17 cellular contexts compared by ENCODE assay signal in the genomic region with DNA sequence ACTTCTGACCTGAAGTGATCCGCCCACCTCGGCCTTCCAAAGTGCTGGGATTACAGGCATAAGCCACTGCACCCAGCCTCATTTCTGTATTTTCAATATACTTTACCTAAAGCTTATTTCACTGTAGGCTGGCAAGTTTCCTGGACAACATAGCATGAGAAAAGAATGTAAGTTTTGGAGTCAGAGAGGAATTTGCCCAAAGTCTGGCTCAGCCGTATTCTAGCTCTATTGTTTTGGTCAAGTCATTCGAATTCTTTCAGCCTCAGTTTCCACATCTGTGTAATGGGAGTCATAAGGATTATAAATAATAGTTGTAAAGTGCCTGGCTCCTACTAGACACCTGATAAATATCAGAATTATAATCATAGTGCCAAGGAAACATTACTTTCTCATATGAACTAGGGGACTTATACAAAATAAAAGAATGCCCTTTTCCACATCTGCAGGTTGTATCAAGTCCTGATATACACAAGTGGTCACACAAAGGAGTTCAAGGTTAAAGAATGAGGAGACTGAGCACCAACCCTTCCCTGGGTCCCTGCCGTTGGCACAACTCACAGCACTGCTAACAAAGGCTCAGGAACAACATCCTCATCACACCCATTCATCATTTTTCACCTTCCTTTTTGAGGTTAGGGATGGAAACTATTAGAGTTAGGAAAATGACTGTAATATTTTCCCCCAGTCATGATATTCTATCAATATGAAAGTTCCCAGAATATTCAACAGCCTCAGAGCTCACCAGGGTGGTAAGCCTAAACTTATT. TPM values are rescaled to one million over a fixed set of nuclear protein-coding genes. Genes with fewer than 3 reads are reported as not detected.
DNase-seq lines count a peak whose midpoint lies in the region; ATAC-seq, FAIRE-seq and TF ChIP-seq lines count a peak whose summit lies in the region.
"Had no signal": no experiment of that assay in that cellular context is flagged by ENCODE, and none has a peak within 500 bp of the region (broad histone marks: within the 10 kb centered on the region; RNA-seq: fewer than 3 reads in every experiment).

No MANE protein-coding gene starts in this region.

- no peak for ATAC-seq in pancreas
- ATAC-seq: stimulated activated memory B cell treated with anti-CD40 and anti-IgM and Interleukin-4, amounts not matched to agents 10 μg/mL and 1 μg/mL and 100 μg/mL, for 72 hours had no signal

- H3K36me3 ChIP-seq in MG63 (no peaks in the 10 kb centered on the region), spleen (no peaks in the 10 kb centered on the region), pancreas (no peaks in the 10 kb centered on the region)
- H3K36me3 ChIP-seq: left ventricle myocardium inferior had no signal

- DNase-seq in MG63, result peak; percentile 34
- peak; percentile 8 for DNase-seq in amniotic stem cell (lab: John Stamatoyannopoulos, UW)
- peak; percentile 44 for DNase-seq in fibroblast of pulmonary artery (ENCODE audit: low read depth)
- DNase-seq in spleen, result no peak
- DNase-seq in stimulated activated naive CD4-positive, alpha-beta T cell (lab: John Stamatoyannopoulos, UW), result no peak
- no peak for DNase-seq in COLO668 (lab: John Stamatoyannopoulos, UW; ENCODE audit: unreplicated experiment)
- no peak for DNase-seq in pancreas
- DNase-seq: activated CD4-positive, CD25-positive, alpha-beta regulatory T cell treated with anti-CD3 and anti-CD28 coated beads, Interleukin-2, amount 50 U/mL, for 72 hours; amygdala; DND-41; dorsolateral prefrontal cortex; left ventricle myocardium inferior; NCI-H1048; NK-92 treated with Interleukin-12 subunit alpha and Interleukin-12 subunit beta, amount 100 ng/mL, for 24 hours; Right ventricle myocardium superior had no signal

- WGBS in spleen, 5 donors, result 60 to 77% (median 65%) methylated on average over 5 of the region's 5 CpGs
- WGBS in pancreas, 2 donors, result 66 to 78% methylated on average over 5 of the region's 5 CpGs

- H3K4me1 ChIP-seq in spleen (peaks cover 0 to 11% (median 0%) of the 10 kb centered on the region in 6 donors), pancreas (no peaks in the 10 kb centered on the region)
- H3K4me1 ChIP-seq: left ventricle myocardium inferior had no signal

- H3K4me3 ChIP-seq in MG63, result no peak overlapping the region
- no peak overlapping the region for H3K4me3 ChIP-seq in fibroblast of pulmonary artery (replicated peaks; ENCODE audit: low read depth, low read length)
- no peak overlapping the region for H3K4me3 ChIP-seq in spleen
- H3K4me3 ChIP-seq in pancreas, result no peak overlapping the region
- H3K4me3 ChIP-seq: dorsolateral prefrontal cortex, left ventricle myocardium inferior had no signal

- TF ChIP-seq CTCF in fibroblast of pulmonary artery (IDR thresholded peaks at IDR 0.05; ENCODE audit: low read length, missing control alignments) (no peak), spleen (IDR thresholded peaks at IDR 0.05 in 8 of 11, conservative IDR thresholded peaks at IDR 0.05 in 3 of 11) (no peak), pancreas (IDR thresholded peaks at IDR 0.05) (no peak)

- FAIRE-seq in pancreas (lab: Jason Lieb, UNC), result no peak

- intact Hi-C loops in spleen (cut with DNase I; ENCODE audit: low total_unique reads) (no loop called here), pancreas (cut with DNase I) (no loop called here)

- no peaks in the 10 kb centered on the region for H3K9me3 ChIP-seq in MG63
- H3K9me3 ChIP-seq in spleen, result no peaks in the 10 kb centered on the region
- H3K9me3 ChIP-seq in pancreas, result no peaks in the 10 kb centered on the region
- H3K9me3 ChIP-seq: left ventricle myocardium inferior had no signal

- peak overlapping the region; percentile 29 to 75 (median 54) for H3K27ac ChIP-seq in spleen
- no peak overlapping the region for H3K27ac ChIP-seq in pancreas
- H3K27ac ChIP-seq: dorsolateral prefrontal cortex, left ventricle myocardium inferior had no signal

- H3K27me3 ChIP-seq in MG63 (no peaks in the 10 kb centered on the region), spleen (replicated peaks in 1 of 7) (no peaks in the 10 kb centered on the region), pancreas (no peaks in the 10 kb centered on the region)

- no peak for TF ChIP-seq POLR2A in spleen (IDR thresholded peaks at IDR 0.05)

RNA-seq across cellular contexts. Expression of a gene that starts 34.7 kb away (rescaled TPM):
- 34.4 and 34.6 TPM in 2 replicates for total RNA-seq in MG63 (2014; rRNA removed; shearing (Covaris generic); ENCODE audit: low replicate concordance)
- total RNA-seq in spleen, result 100 to 1,000 TPM in 6 of 7 donors, 10 to 100 TPM in 1; 88.9 to 217 (median 135) TPM
- polyA plus RNA-seq in spleen, result 10 to 100 TPM; 14.2 to 36.3 (median 18.3) TPM
- total RNA-seq in pancreas, result 10 to 100 TPM; 11.4 to 25.1 (median 18.6) TPM
- polyA plus RNA-seq in pancreas, result 1 to 10 TPM; 5.4 to 6.7 TPM
- polyA plus RNA-seq: CD14-positive monocyte had no signal

Comparison
In these comparisons a context has a peak if more than half of its experiments do, and no peak if none do; other contexts are left out.
1. DNase-seq: peak in MG63 (single experiment), amniotic stem cell (single experiment) and fibroblast of pulmonary artery (single experiment); none in spleen (single experiment), stimulated activated naive CD4-positive, alpha-beta T cell (0 of 6), COLO668 (single experiment) and pancreas (0 of 6).
2. H3K27ac ChIP-seq: peak in spleen (8 of 8); none in pancreas (0 of 4).